24 cellular contexts compared by ENCODE assay signal in genomic region chr4:48191758-48192157, GRCh38.
"Had no signal": no experiment of that assay in that cellular context is flagged by ENCODE, and none has a peak within 500 bp of the region (broad histone marks: within the 10 kb centered on the region; RNA-seq: fewer than 3 reads in every experiment).

No MANE protein-coding gene starts in this region.

- FAIRE-seq: bronchial epithelial cell, endothelial cell of umbilical vein had no signal

- ATAC-seq: activated CD4-positive, CD25-positive, alpha-beta regulatory T cell treated with anti-CD3 and anti-CD28 coated beads, Interleukin-2, amount 50 U/mL, for 24 hours; activated CD8-positive, alpha-beta memory T cell treated with anti-CD3 and anti-CD28 coated beads, Interleukin-2, amount 10 ng/mL, durations not matched to agents 7 days and 5 days; activated CD8-positive, alpha-beta T cell treated with anti-CD3 and anti-CD28 coated beads for 36 hours; effector memory CD8-positive, alpha-beta T cell; gastrocnemius medialis; natural killer cell; sciatic nerve; stimulated activated memory B cell treated with anti-CD40 and anti-IgM and Interleukin-4, amounts not matched to agents 10 μg/mL and 1 μg/mL and 100 μg/mL, for 72 hours had no signal

- DNase-seq: activated CD4-positive, alpha-beta T cell treated with anti-CD3 and anti-CD28 coated beads, Interleukin-2, amount 10 ng/mL, durations not matched to agents 7 days and 5 days; activated CD8-positive, alpha-beta memory T cell treated with anti-CD3 and anti-CD28 coated beads, Interleukin-2, amount 10 ng/mL, durations not matched to agents 7 days and 5 days; activated CD8-positive, alpha-beta T cell treated with anti-CD3 and anti-CD28 coated beads for 36 hours; activated effector memory CD4-positive, alpha-beta T cell treated with anti-CD3 and anti-CD28 coated beads, Interleukin-2, amount 50 U/mL, for 16 hours; activated naive CD4-positive, alpha-beta T cell treated with anti-CD3 and anti-CD28 coated beads, Interleukin-2, amount 10 ng/mL, durations not matched to agents 7 days and 5 days; activated T-cell treated with anti-CD3 and anti-CD28 coated beads for 4 hours; amygdala; colonic mucosa; dorsolateral prefrontal cortex; effector memory CD8-positive, alpha-beta T cell; gastrocnemius medialis; hippocampal formation; kidney glomerular epithelial cell; left ventricle myocardium inferior; natural killer cell; small intestine; stomach; testis; trophoblast cell had no signal
